ENCODE assay signal across 19 cellular contexts in genomic region chr13:111482806-111483620, GRCh38.
"Had no signal": no experiment of that assay in that cellular context is flagged by ENCODE, and none has a peak within 500 bp of the region (broad histone marks: within the 10 kb centered on the region; RNA-seq: fewer than 3 reads in every experiment).

No MANE protein-coding gene starts in this region.

- H3K4me1 Mint-ChIP-seq: activated naive CD8-positive, alpha-beta T cell treated with anti-CD3 and anti-CD28 coated beads, Interleukin-2, amount 10 ng/mL, durations not matched to agents 7 days and 5 days; central memory CD8-positive, alpha-beta T cell; memory B cell; nephron; stimulated activated memory B cell treated with anti-CD40 and anti-IgM and Interleukin-4, amounts not matched to agents 10 μg/mL and 1 μg/mL and 100 μg/mL, for 72 hours had no signal

- H3K4me3 ChIP-seq: breast epithelium, right lobe of liver had no signal

- H3K4me1 ChIP-seq: breast epithelium, right lobe of liver had no signal

- H3K27ac ChIP-seq: breast epithelium, right lobe of liver had no signal

- ATAC-seq: effector memory CD8-positive, alpha-beta T cell; right lobe of liver; stimulated activated memory B cell treated with anti-CD40 and anti-IgM and Interleukin-4, amounts not matched to agents 10 μg/mL and 1 μg/mL and 100 μg/mL, for 72 hours had no signal

- DNase-seq: activated CD4-positive, alpha-beta T cell treated with anti-CD3 and anti-CD28 coated beads for 4 hours; activated CD4-positive, alpha-beta T cell treated with anti-CD3 and anti-CD28 coated beads, Interleukin-2, amount 50 U/mL, for 48 hours; activated CD4-positive, CD25-positive, alpha-beta regulatory T cell; activated naive CD4-positive, alpha-beta T cell; activated naive CD8-positive, alpha-beta T cell treated with anti-CD3 and anti-CD28 coated beads, Interleukin-2, amount 10 ng/mL, durations not matched to agents 7 days and 5 days; activated T-cell treated with anti-CD3 and anti-CD28 coated beads, Interleukin-2, amount 50 U/mL, for 1 hour; amniotic stem cell; effector memory CD8-positive, alpha-beta T cell; foreskin melanocyte; hippocampal formation; small intestine; T1000 had no signal

- H3K36me3 Mint-ChIP-seq: activated naive CD8-positive, alpha-beta T cell treated with anti-CD3 and anti-CD28 coated beads, Interleukin-2, amount 10 ng/mL, durations not matched to agents 7 days and 5 days; memory B cell; stimulated activated memory B cell treated with anti-CD40 and anti-IgM and Interleukin-4, amounts not matched to agents 10 μg/mL and 1 μg/mL and 100 μg/mL, for 72 hours had no signal

- H3K27ac Mint-ChIP-seq: activated naive CD8-positive, alpha-beta T cell treated with anti-CD3 and anti-CD28 coated beads, Interleukin-2, amount 10 ng/mL, durations not matched to agents 7 days and 5 days; effector memory CD8-positive, alpha-beta T cell; memory B cell; nephron; stimulated activated memory B cell treated with anti-CD40 and anti-IgM and Interleukin-4, amounts not matched to agents 10 μg/mL and 1 μg/mL and 100 μg/mL, for 72 hours; T-helper 1 cell treated with Interleukin-12 subunit alpha and Interleukin-12 subunit beta and Interleukin-4 antibody, amounts not matched to agents 30 μg/mL and 1 μg/mL, for 36 hours had no signal

- H3K4me3 Mint-ChIP-seq: activated naive CD8-positive, alpha-beta T cell treated with anti-CD3 and anti-CD28 coated beads, Interleukin-2, amount 10 ng/mL, durations not matched to agents 7 days and 5 days; central memory CD8-positive, alpha-beta T cell; effector memory CD8-positive, alpha-beta T cell; memory B cell; nephron; stimulated activated memory B cell treated with anti-CD40 and anti-IgM and Interleukin-4, amounts not matched to agents 10 μg/mL and 1 μg/mL and 100 μg/mL, for 72 hours; T-helper 1 cell treated with Interleukin-12 subunit alpha and Interleukin-12 subunit beta and Interleukin-4 antibody, amounts not matched to agents 30 μg/mL and 1 μg/mL, for 36 hours had no signal

- H3K9me3 Mint-ChIP-seq: effector memory CD8-positive, alpha-beta T cell had no signal

- H3K27me3 ChIP-seq: right lobe of liver had no signal

- H3K36me3 ChIP-seq: breast epithelium, right lobe of liver had no signal

- H3K27me3 Mint-ChIP-seq: activated naive CD8-positive, alpha-beta T cell treated with anti-CD3 and anti-CD28 coated beads, Interleukin-2, amount 10 ng/mL, durations not matched to agents 7 days and 5 days; stimulated activated memory B cell treated with anti-CD40 and anti-IgM and Interleukin-4, amounts not matched to agents 10 μg/mL and 1 μg/mL and 100 μg/mL, for 72 hours had no signal
